17 cellular contexts compared by ENCODE assay signal in the genomic region with DNA sequence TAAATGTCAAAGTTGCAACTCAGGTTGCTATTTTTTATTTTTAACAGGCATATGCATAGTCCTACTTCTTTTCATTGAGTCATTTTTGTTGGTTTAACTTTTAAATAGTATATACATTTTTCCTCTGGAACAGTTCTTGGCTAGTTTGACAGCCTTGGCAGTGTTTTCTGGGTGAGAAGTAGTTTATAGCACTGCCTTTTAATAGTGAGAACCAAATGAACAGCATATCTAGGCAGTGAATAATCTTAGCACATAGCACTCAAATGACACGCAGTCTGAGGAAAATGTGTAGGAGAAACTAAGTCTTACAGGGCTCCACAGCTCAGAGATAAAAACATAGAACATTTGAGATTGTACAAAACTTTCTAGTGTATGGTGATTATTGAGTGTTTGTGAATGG.
DNase-seq lines count a peak whose midpoint lies in the region; ATAC-seq, FAIRE-seq and TF ChIP-seq lines count a peak whose summit lies in the region.
"Had no signal": no experiment of that assay in that cellular context is flagged by ENCODE, and none has a peak within 500 bp of the region (broad histone marks: within the 10 kb centered on the region; RNA-seq: fewer than 3 reads in every experiment).

No MANE protein-coding gene starts in this region.

- FAIRE-seq in H54 (lab: Jason Lieb, UNC) = peak; percentile 38
- FAIRE-seq: H1 had no signal

- ATAC-seq in omental fat pad (ENCODE audit: low FRiP score) (no peak), GM21360 (IDR thresholded peaks at IDR 0.05; ENCODE audit: unreplicated experiment) (no peak), GM19035 (IDR thresholded peaks at IDR 0.05; ENCODE audit: unreplicated experiment) (no peak)

- TF ChIP-seq CTCF in fibroblast of pulmonary artery (IDR thresholded peaks at IDR 0.05; ENCODE audit: low read length, missing control alignments) (no peak), omental fat pad (IDR thresholded peaks at IDR 0.05) (no peak)

- TF ChIP-seq POLR2A in H54 (IDR thresholded peaks at IDR 0.05; ENCODE audit: low read depth, low read length) = no peak

- DNase-seq in H54 (ENCODE audit: insufficient read length, low spot score) (no peak), astrocyte of the hippocampus (ENCODE audit: low read depth, low spot score) (peak; percentile 54), fibroblast of pulmonary artery (ENCODE audit: low read depth) (peak; percentile 21), non-pigmented ciliary epithelial cell (ENCODE audit: low read depth) (peak; percentile 2), AG20443 (ENCODE audit: low spot score) (no peak), omental fat pad (ENCODE audit: low spot score) (no peak)
- DNase-seq: 8988T, DMS79 treated with DMSO at 0.1 percent for 48 hours, NCI-H1417 treated with DMSO at 0.1 percent for 48 hours, NCI-H2029, NCI-H2171 treated with DMSO at 0.1 percent for 48 hours, NCI-H446, NCI-H526 treated with DMSO at 0.1 percent for 48 hours, SHP77 treated with DMSO at 0.1 percent for 48 hours had no signal

- H3K4me3 ChIP-seq in fibroblast of pulmonary artery (replicated peaks; ENCODE audit: low read depth, low read length) = no peak overlapping the region

Comparison
In these comparisons a context has a peak if more than half of its experiments do, and no peak if none do; other contexts are left out.
1. DNase-seq: peak in astrocyte of the hippocampus (single experiment), fibroblast of pulmonary artery (single experiment) and non-pigmented ciliary epithelial cell (single experiment); none in H54 (single experiment), AG20443 (single experiment) and omental fat pad (single experiment).